In the genomic region with DNA sequence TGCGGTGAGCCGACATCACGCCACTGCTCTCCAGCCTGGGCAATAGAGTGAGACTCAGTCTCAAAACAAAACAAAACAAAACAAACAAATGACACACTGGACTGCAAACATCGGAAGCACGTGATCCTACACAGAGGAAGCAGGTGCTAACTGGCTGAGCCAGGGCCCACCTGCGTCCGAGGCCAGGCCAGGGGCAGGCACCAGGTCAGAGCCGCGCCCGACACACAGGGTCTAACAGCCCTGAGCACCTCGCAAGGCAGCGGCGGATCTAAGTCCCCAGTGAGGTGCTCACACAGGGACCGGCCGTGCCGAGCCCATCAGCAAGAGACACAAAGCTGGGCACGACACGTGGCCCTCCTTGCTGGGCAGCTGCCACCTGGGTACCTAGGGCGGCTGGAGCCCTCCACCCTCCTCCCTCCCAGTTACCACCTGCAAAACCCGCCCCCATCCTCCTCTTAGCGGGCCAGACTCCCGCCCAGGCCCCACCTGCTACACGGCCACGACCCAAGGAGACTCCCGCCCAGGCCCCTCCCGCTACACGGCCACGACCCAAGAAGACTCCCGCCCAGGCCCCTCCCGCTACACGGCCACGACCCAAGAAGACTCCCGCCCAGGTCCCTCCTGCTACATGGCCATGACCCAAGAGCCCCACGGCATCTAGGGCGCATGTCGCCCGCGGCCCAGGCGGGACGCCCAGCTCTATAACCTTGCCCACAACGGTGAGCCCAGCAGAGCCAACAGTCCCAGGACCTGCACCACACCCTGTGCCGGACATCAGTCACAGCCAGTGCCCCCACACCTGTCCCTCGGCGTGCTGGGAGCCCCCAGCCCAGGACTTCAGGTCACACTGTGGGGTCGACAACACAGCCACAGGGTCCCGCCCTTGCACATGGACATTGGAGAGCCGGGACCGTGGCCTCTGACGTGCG, we compare ENCODE assay signal across 27 cellular contexts. TPM values are rescaled to one million over a fixed set of nuclear protein-coding genes. Genes with fewer than 3 reads are reported as not detected.
A peak's percentile ranks its signal among the peaks of the same experiment; 100 is the strongest.
DNase-seq lines count a peak whose midpoint lies in the region; TF ChIP-seq lines count a peak whose summit lies in the region.
"Had no signal": no experiment of that assay in that cellular context is flagged by ENCODE, and none has a peak within 500 bp of the region (broad histone marks: within the 10 kb centered on the region; RNA-seq: fewer than 3 reads in every experiment).

No MANE protein-coding gene starts in this region.

- TF ChIP-seq CTCF in CD14-positive monocyte (IDR thresholded peaks at IDR 0.05) (no peak), H9 (conservative IDR thresholded peaks at IDR 0.05) (no peak), liver (IDR thresholded peaks at IDR 0.05; ENCODE audit: low read depth, low read length, missing input control) (no peak)

- H3K4me3 Mint-ChIP-seq in CD14-positive monocyte: no peak overlapping the region
- no peak overlapping the region for H3K4me3 Mint-ChIP-seq in H9
- H3K4me3 Mint-ChIP-seq: activated CD8-positive, alpha-beta T cell treated with anti-CD3 and anti-CD28 coated beads, Interleukin-2, amount 10 ng/mL, durations not matched to agents 7 days and 5 days; CD4-positive, alpha-beta memory T cell; naive B cell had no signal

- H3K27me3 ChIP-seq in H9 (ENCODE audit: insufficient read depth, low read length) (no peaks in the 10 kb centered on the region), liver (ENCODE audit: control insufficient read depth in 4 of 4, insufficient read depth in 4 of 4, low read length in 3 of 4) (no peaks in the 10 kb centered on the region)
- H3K27me3 ChIP-seq: pancreas, right atrium auricular region, thyroid gland had no signal

- DNase-seq in CD14-positive monocyte (ENCODE audit: low spot score) (no peak), H9 (no peak), SHP77 treated with DMSO at 0.1 percent for 48 hours (lab: John Stamatoyannopoulos, UW) (peak; percentile 61), hypothalamus (lab: John Stamatoyannopoulos, UW) (no peak), amniotic stem cell (lab: John Stamatoyannopoulos, UW) (no peak), inferior parietal cortex (ENCODE audit: extremely low spot score) (no peak)
- DNase-seq in stimulated activated naive CD4-positive, alpha-beta T cell (lab: John Stamatoyannopoulos, UW): no peak
- DNase-seq: activated CD8-positive, alpha-beta T cell treated with anti-CD3 and anti-CD28 coated beads, Interleukin-2, amount 10 ng/mL, durations not matched to agents 7 days and 5 days; activated effector memory CD4-positive, alpha-beta T cell treated with anti-CD3 and anti-CD28 coated beads, Interleukin-2, amount 50 U/mL, for 16 hours; activated T-cell treated with anti-CD3 and anti-CD28 coated beads for 4 hours; CD4-positive, alpha-beta memory T cell; cerebellar nuclear complex; DMS 273 treated with DMSO at 0.1 percent for 48 hours; KG1; MM.1S; naive B cell; NCI-H1694; NCI-H2171 treated with DMSO at 0.1 percent for 48 hours; NCI-H526 treated with DMSO at 0.1 percent for 48 hours; stimulated activated CD4-positive, alpha-beta T cell treated with anti-CD3 and anti-CD28 coated beads, Interleukin-12 subunit alpha, Interleukin-12 subunit beta, amount 100 ng/mL, for 4 hours; stimulated activated CD4-positive, alpha-beta T cell treated with anti-CD3 and anti-CD28 coated beads, Interleukin-4, amount 100 ng/mL, for 4 hours; stimulated activated naive CD4-positive, alpha-beta T cell treated with Interleukin-2 at 50 U/mL for 16 hours; T1000; thyroid gland had no signal

- no peak overlapping the region for H3K4me3 ChIP-seq in liver (ENCODE audit: low read depth in 1 of 3, low read length in 3 of 3)
- H3K4me3 ChIP-seq: pancreas, right atrium auricular region, thyroid gland had no signal

- H3K9ac ChIP-seq in H9 (ENCODE audit: extremely low read depth, insufficient read length, low read length): no peak overlapping the region
- H3K9ac ChIP-seq in liver (ENCODE audit: low read depth in 1 of 2, low read length in 2 of 2): no peak overlapping the region

- H2AFZ ChIP-seq in H9 (ENCODE audit: low read length): no peak overlapping the region

- H4K91ac ChIP-seq in H9 (ENCODE audit: insufficient read length, low read depth, low read length): no peak overlapping the region

- no peak overlapping the region for H3K18ac ChIP-seq in H9 (ENCODE audit: insufficient read length, low read depth, low read length)

- no peak overlapping the region for H3K23ac ChIP-seq in H9 (ENCODE audit: insufficient read length, low read depth, low read length)

- no CpG with 5 or more reads among the region's 50 CpGs for WGBS in H9 (ENCODE audit: extremely low coverage, insufficient read length, low lambda C conversion rate)
- WGBS in liver: 79% methylated on average over 50 of the region's 50 CpGs

- no peaks in the 10 kb centered on the region for H4K20me1 ChIP-seq in H9 (ENCODE audit: control insufficient read depth, insufficient read depth, insufficient read length)

- H3K36me3 ChIP-seq in liver (ENCODE audit: control insufficient read depth in 4 of 4, insufficient read depth in 3 of 4, low read depth in 1 of 4, low read length in 3 of 4): peaks cover 12 to 40% (median 18%) of the 10 kb centered on the region in 4 donors

- no peak overlapping the region for H2BK15ac ChIP-seq in H9 (ENCODE audit: low read depth, low read length)

- peaks cover 5% of the 10 kb centered on the region for H3K79me1 ChIP-seq in H9 (ENCODE audit: insufficient read depth, low read depth, low read length, poor library complexity, severe bottlenecking)

- H3K4me1 Mint-ChIP-seq in CD14-positive monocyte: no peaks in the 10 kb centered on the region
- 0 out of 4 replicates have a peak, but pooled peaks cover 0 to 2% of the 10 kb centered on the region in 2 experiments for H3K4me1 Mint-ChIP-seq in H9

- intact Hi-C loops in CD14-positive monocyte (cut with micrococcal nuclease): no loop called here

- H2BK120ac ChIP-seq in H9 (ENCODE audit: low read depth, low read length, poor library complexity, severe bottlenecking): no peak overlapping the region

- no peak for TF ChIP-seq RAD21 in liver (IDR thresholded peaks at IDR 0.05)

- H3K4me1 ChIP-seq in H9 (ENCODE audit: insufficient read depth, low read length) (no peaks in the 10 kb centered on the region), liver (ENCODE audit: control insufficient read depth in 4 of 4, insufficient read depth in 4 of 4, low read length in 3 of 4) (peaks cover 0 to 19% (median 12%) of the 10 kb centered on the region in 4 donors)
- H3K4me1 ChIP-seq: pancreas, thyroid gland had no signal

- no peak overlapping the region for H2AK5ac ChIP-seq in H9 (ENCODE audit: insufficient read length, low read length)

- H3K9me3 ChIP-seq in H9 (ENCODE audit: control insufficient read depth, low read depth, low read length): no peaks in the 10 kb centered on the region
- H3K9me3 ChIP-seq in liver (ENCODE audit: control insufficient read depth in 4 of 4, low read length in 3 of 4): no peaks in the 10 kb centered on the region
- H3K9me3 ChIP-seq: pancreas, right atrium auricular region, thyroid gland had no signal

- H3K36me3 Mint-ChIP-seq in CD14-positive monocyte: peaks cover 55 to 88% of the 10 kb centered on the region in 2 donors
- peaks cover 28 to 72% (median 56%) of the 10 kb centered on the region in 3 experiments for H3K36me3 Mint-ChIP-seq in H9 (ENCODE audit: insufficient read depth in 1 of 3, low read depth in 3 of 3)

- no peak overlapping the region for H3T11ph ChIP-seq in H9 (ENCODE audit: low read length)

- H3K14ac ChIP-seq in H9 (ENCODE audit: insufficient read depth, low read length): no peak overlapping the region

- H4K8ac ChIP-seq in H9 (replicated peaks; ENCODE audit: insufficient read length, low read depth, low read length): no peak overlapping the region

- H3K27me3 Mint-ChIP-seq in CD14-positive monocyte (ENCODE audit: low read depth in 3 of 3) (no peaks in the 10 kb centered on the region), H9 (ENCODE audit: low read depth) (no peaks in the 10 kb centered on the region)
- H3K27me3 Mint-ChIP-seq: CD4-positive, alpha-beta memory T cell; naive B cell had no signal

- H3K9me3 Mint-ChIP-seq in CD14-positive monocyte (no peaks in the 10 kb centered on the region), H9 (no peaks in the 10 kb centered on the region)
- H3K9me3 Mint-ChIP-seq: CD4-positive, alpha-beta memory T cell; naive B cell had no signal

- no peak overlapping the region for H3K4me2 ChIP-seq in H9 (ENCODE audit: insufficient read depth, insufficient read length, low read length)

- no peak overlapping the region for H3K56ac ChIP-seq in H9 (ENCODE audit: insufficient read length, low read depth, low read length)

- no peak overlapping the region for H3K27ac ChIP-seq in H9 (ENCODE audit: insufficient read length, low read depth, low read length)
- peak overlapping the region; percentile 79 to 93 for H3K27ac ChIP-seq in liver (ENCODE audit: low read depth in 1 of 2, low read length in 2 of 2)
- H3K27ac ChIP-seq: pancreas, right atrium auricular region, thyroid gland had no signal

- no peak overlapping the region for H3K4ac ChIP-seq in H9 (ENCODE audit: low read depth, low read length)

- peaks cover 8% of the 10 kb centered on the region; the same call in 1 of the 2 replicates for H3K79me2 ChIP-seq in H9 (ENCODE audit: insufficient read depth, low read length)

- peak overlapping the region in 4 of 7 donors; percentile 30 to 51 (median 45) for H3K27ac Mint-ChIP-seq in CD14-positive monocyte
- peak overlapping the region in 2 of 3 experiments; percentile 6 to 81; a peak in 4 of 7 replicates for H3K27ac Mint-ChIP-seq in H9
- H3K27ac Mint-ChIP-seq: activated CD8-positive, alpha-beta T cell treated with anti-CD3 and anti-CD28 coated beads, Interleukin-2, amount 10 ng/mL, durations not matched to agents 7 days and 5 days had no signal

- no peak overlapping the region for H2BK12ac ChIP-seq in H9 (ENCODE audit: insufficient read length, low read depth, low read length)

- H2BK5ac ChIP-seq in H9 (ENCODE audit: insufficient read length, low read length): no peak overlapping the region

- H3K23me2 ChIP-seq in H9 (ENCODE audit: insufficient read length, low read depth, low read length, poor library complexity, severe bottlenecking): no peaks in the 10 kb centered on the region

- no peak overlapping the region for H4K5ac ChIP-seq in H9 (ENCODE audit: insufficient read length, low read depth, low read length)

- H2BK20ac ChIP-seq in H9 (ENCODE audit: low read depth, low read length, poor library complexity, severe bottlenecking): no peak overlapping the region

RNA-seq across cellular contexts. Expression of a gene that starts 15.6 kb away (rescaled TPM):
- polyA plus RNA-seq in CD14-positive monocyte: 10 to 100 TPM in 1 of 2 donors, 1 to 10 TPM in 1; 9.6 to 12.4 TPM
- 142 and 147 TPM in 2 replicates for total RNA-seq in H9 (2021)
- total RNA-seq in liver: 10 to 100 TPM; 42.6 to 76.6 TPM
- polyA plus RNA-seq in liver: 10 to 100 TPM; 21.7 to 79.8 TPM

RNA-seq across cellular contexts. Expression of a gene that starts 28.0 kb away (rescaled TPM):
- polyA plus RNA-seq in CD14-positive monocyte (under 1 TPM; 0.32 to 0.75 TPM), liver (1 to 10 TPM; 3.4 to 6.9 TPM)
- total RNA-seq in H9 (2021) (78.5 and 81.6 TPM in 2 replicates), liver (1 to 10 TPM; 6.7 to 9.9 TPM)

RNA-seq across cellular contexts. Expression of a gene that starts 39.0 kb away (rescaled TPM):
- polyA plus RNA-seq in CD14-positive monocyte (under 1 TPM; 0.41 to 0.80 TPM), liver (1 to 10 TPM; 1.3 to 1.4 TPM)
- total RNA-seq in H9 (2021) (2.1 and 3.0 TPM in 2 replicates), liver (1 to 10 TPM; 1.2 TPM)

RNA-seq across cellular contexts. Expression of a gene that starts 39.6 kb away (rescaled TPM):
- 10 to 100 TPM; 60.5 to 96.3 TPM for polyA plus RNA-seq in CD14-positive monocyte
- total RNA-seq in H9 (2021): 11.5 and 13.3 TPM in 2 replicates
- total RNA-seq in liver: 1 to 10 TPM; 7.9 to 8.7 TPM
- 1 to 10 TPM; 3.4 to 5.2 TPM for polyA plus RNA-seq in liver
